Comparison of ENCODE assay signal across 16 cellular contexts in the genomic region with DNA sequence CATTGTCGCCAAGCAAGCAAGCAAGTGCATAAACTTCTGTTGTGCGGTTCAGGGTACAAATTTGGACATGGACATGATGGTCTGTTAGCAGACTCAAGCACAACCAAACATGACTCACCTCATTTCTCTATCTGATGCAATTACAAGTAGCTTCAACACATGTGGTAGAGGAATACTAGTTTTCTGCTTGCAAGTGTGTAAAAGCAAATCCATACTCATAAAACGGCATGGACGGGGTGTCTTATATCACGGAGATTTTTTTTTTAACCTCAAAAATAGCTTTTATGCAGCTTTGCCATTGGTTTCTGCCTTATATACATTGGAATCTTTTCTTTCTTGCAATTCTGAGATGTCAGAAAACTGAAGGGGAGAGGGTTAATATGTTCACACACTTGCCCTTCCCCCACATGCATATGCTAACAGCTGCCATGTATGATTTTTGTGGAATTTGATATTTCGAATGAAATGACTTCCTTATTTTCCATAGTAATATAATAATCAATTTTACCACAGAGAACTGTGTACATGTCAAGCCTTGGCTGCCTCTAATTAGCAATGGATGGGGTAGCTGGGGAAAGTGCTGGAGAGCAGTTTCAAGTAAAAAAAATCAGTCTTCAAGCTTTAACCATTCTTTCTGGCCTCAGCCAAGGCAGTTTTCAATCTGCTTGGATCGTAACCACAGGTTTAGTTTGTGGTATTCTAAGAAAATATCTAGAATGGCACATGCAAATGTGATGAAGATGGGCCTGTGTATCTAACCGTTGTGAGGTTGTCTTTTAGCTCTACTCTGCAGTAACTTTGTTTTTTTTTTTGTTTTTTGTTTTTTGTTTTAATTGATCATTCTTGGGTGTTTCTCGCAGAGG.
DNase-seq lines count a peak whose midpoint lies in the region; ATAC-seq and TF ChIP-seq lines count a peak whose summit lies in the region.
"Had no signal": no experiment of that assay in that cellular context is flagged by ENCODE, and none has a peak within 500 bp of the region (broad histone marks: within the 10 kb centered on the region; RNA-seq: fewer than 3 reads in every experiment).

No MANE protein-coding gene starts in this region.

- H3K9me3 ChIP-seq in HEK293 (ENCODE audit: control insufficient read depth, insufficient read depth, low read depth, low read length) = no peaks in the 10 kb centered on the region
- no peaks in the 10 kb centered on the region for H3K9me3 ChIP-seq in right atrium auricular region
- H3K9me3 ChIP-seq: BLaER1 had no signal

- H3K27me3 Mint-ChIP-seq in activated naive CD8-positive, alpha-beta T cell treated with anti-CD3 and anti-CD28 coated beads for 36 hours = no peaks in the 10 kb centered on the region

- H3K4me1 ChIP-seq in HEK293 (ENCODE audit: control insufficient read depth, insufficient read depth, low read length) = no peaks in the 10 kb centered on the region
- peaks cover 0 to 12% of the 10 kb centered on the region in 2 donors for H3K4me1 ChIP-seq in right atrium auricular region
- H3K4me1 ChIP-seq: BLaER1 had no signal

- peak overlapping the region; percentile 59 for H3K27ac Mint-ChIP-seq in activated naive CD8-positive, alpha-beta T cell treated with anti-CD3 and anti-CD28 coated beads for 36 hours
- H3K27ac Mint-ChIP-seq: activated CD4-positive, alpha-beta T cell treated with anti-CD3 and anti-CD28 coated beads, Interleukin-2, amount 10 ng/mL, durations not matched to agents 24 days and 14 days; stimulated activated memory B cell treated with anti-CD40 and anti-IgM and Interleukin-4, amounts not matched to agents 10 μg/mL and 1 μg/mL and 100 μg/mL, for 72 hours had no signal

- DNase-seq in ACHN (peak; percentile 71), right atrium auricular region (ENCODE audit: low spot score) (no peak), KG1 (lab: John Stamatoyannopoulos, UW) (no peak), SHP77 treated with DMSO at 0.1 percent for 48 hours (lab: John Stamatoyannopoulos, UW) (no peak), HEK293T (ENCODE audit: extremely low spot score) (no peak)
- DNase-seq in activated naive CD8-positive, alpha-beta T cell treated with anti-CD3 and anti-CD28 coated beads for 36 hours = no peak
- DNase-seq: activated CD4-positive, alpha-beta T cell treated with anti-CD3 and anti-CD28 coated beads, Interleukin-2, amount 10 ng/mL, durations not matched to agents 24 days and 14 days; activated naive CD4-positive, alpha-beta T cell treated with Interleukin-2 at 50 U/mL for 16 hours; NCI-H1092 treated with DMSO at 0.1 percent for 48 hours; stimulated activated CD4-positive, alpha-beta T cell treated with anti-CD3 and anti-CD28 coated beads, Interleukin-1b, Interleukin-23, amount 100 ng/mL, for 48 hours had no signal

- POLR2A ChIA-PET in HEK293 (lab: Yijun Ruan, JAX) = interaction anchor here (0.7 kb wide), 1 partner anchor 181 kb away, joined by 3 read pairs; no protein-coding TSS in a partner anchor
- POLR2A ChIA-PET in HEK293T (lab: Yijun Ruan, JAX) = interaction anchor here (0.6 to 1.3 kb wide), 4 partner anchors 29 to 153 kb away, joined by 3 to 5 read pairs (median 4); a partner anchor contains a TSS

- H3K36me3 Mint-ChIP-seq in activated naive CD8-positive, alpha-beta T cell treated with anti-CD3 and anti-CD28 coated beads for 36 hours = no peaks in the 10 kb centered on the region
- H3K36me3 Mint-ChIP-seq: stimulated activated memory B cell treated with anti-CD40 and anti-IgM and Interleukin-4, amounts not matched to agents 10 μg/mL and 1 μg/mL and 100 μg/mL, for 72 hours had no signal

- no peak for TF ChIP-seq CTCF in HEK293 (tag by site-specific recombination; IDR thresholded peaks at IDR 0.05)
- TF ChIP-seq CTCF in right atrium auricular region (IDR thresholded peaks at IDR 0.05) = no peak

- in situ Hi-C loops in ACHN (cut with HindIII; ENCODE audit: low pct_ligation_motif_present, low pct_unique_long_range_greater_than_20kb, low sequenced_read_pairs) = no loop called here

- no peaks in the 10 kb centered on the region for H3K36me3 ChIP-seq in HEK293 (ENCODE audit: control insufficient read depth in 2 of 2, insufficient read depth in 1 of 2, low read length in 2 of 2)
- no peaks in the 10 kb centered on the region for H3K36me3 ChIP-seq in right atrium auricular region
- H3K36me3 ChIP-seq: BLaER1 had no signal

- H3K27ac ChIP-seq in HEK293 (ENCODE audit: extremely low read depth, low read depth, low read length) = no peak overlapping the region
- peak overlapping the region; percentile 83 to 94 for H3K27ac ChIP-seq in right atrium auricular region
- H3K27ac ChIP-seq: BLaER1, coronary artery had no signal

- H3K4me3 Mint-ChIP-seq in activated naive CD8-positive, alpha-beta T cell treated with anti-CD3 and anti-CD28 coated beads for 36 hours = no peak overlapping the region
- H3K4me3 Mint-ChIP-seq: activated CD4-positive, alpha-beta T cell treated with anti-CD3 and anti-CD28 coated beads, Interleukin-2, amount 10 ng/mL, durations not matched to agents 24 days and 14 days; stimulated activated memory B cell treated with anti-CD40 and anti-IgM and Interleukin-4, amounts not matched to agents 10 μg/mL and 1 μg/mL and 100 μg/mL, for 72 hours had no signal

- no peak for TF ChIP-seq POLR2A in GM18505 (IDR thresholded peaks at IDR 0.05; ENCODE audit: borderline replicate concordance, extremely low read depth, insufficient read depth, insufficient read length)

- CTCF ChIA-PET in HEK293 (lab: Yijun Ruan, JAX) (interaction anchor here (0.5 to 1.2 kb wide), 4 partner anchors 12 to 169 kb away, joined by 3 to 8 read pairs (median 4); no protein-coding TSS in a partner anchor), HEK293T (lab: Yijun Ruan, JAX) (interaction anchor here (0.6 to 1.1 kb wide), 3 partner anchors 57 to 459 kb away, joined by 4 to 9 read pairs (median 5); no protein-coding TSS in a partner anchor)

- peaks cover 19% of the 10 kb centered on the region for H3K4me1 Mint-ChIP-seq in activated naive CD8-positive, alpha-beta T cell treated with anti-CD3 and anti-CD28 coated beads for 36 hours

- ATAC-seq in GM18505 (IDR thresholded peaks at IDR 0.05; ENCODE audit: unreplicated experiment) = no peak
- ATAC-seq: left lobe of liver; stimulated activated memory B cell treated with anti-CD40 and anti-IgM and Interleukin-4, amounts not matched to agents 10 μg/mL and 1 μg/mL and 100 μg/mL, for 72 hours had no signal

- H3K4me3 ChIP-seq in HEK293 (ENCODE audit: low read depth, low read length) (no peak overlapping the region), right atrium auricular region (peak overlapping the region; percentile 22 to 36)
- H3K4me3 ChIP-seq: BLaER1, coronary artery had no signal

- no peaks in the 10 kb centered on the region for H3K9me3 Mint-ChIP-seq in activated naive CD8-positive, alpha-beta T cell treated with anti-CD3 and anti-CD28 coated beads for 36 hours
- H3K9me3 Mint-ChIP-seq: activated CD4-positive, alpha-beta T cell treated with anti-CD3 and anti-CD28 coated beads, Interleukin-2, amount 10 ng/mL, durations not matched to agents 24 days and 14 days; stimulated activated memory B cell treated with anti-CD40 and anti-IgM and Interleukin-4, amounts not matched to agents 10 μg/mL and 1 μg/mL and 100 μg/mL, for 72 hours had no signal

- no peaks in the 10 kb centered on the region for H3K27me3 ChIP-seq in right atrium auricular region
- H3K27me3 ChIP-seq: BLaER1 had no signal

TF ChIP-seq in HEK293, 187 proteins besides CTCF, POLR2A, EP300 and RAD21 (continues in another document):
- TF ChIP-seq OSR2 (tag by site-specific recombination; IDR thresholded peaks at IDR 0.05) = peak; percentile 7; the same call in 1 of the 2 replicates
- no peak for TF ChIP-seq ZNF549 (tag by site-specific recombination; IDR thresholded peaks at IDR 0.05)
- peak; percentile 30; the same call in 1 of the 2 replicates for TF ChIP-seq ZNF600 (tag by site-specific recombination; IDR thresholded peaks at IDR 0.05)
- TF ChIP-seq, protein P1, sequence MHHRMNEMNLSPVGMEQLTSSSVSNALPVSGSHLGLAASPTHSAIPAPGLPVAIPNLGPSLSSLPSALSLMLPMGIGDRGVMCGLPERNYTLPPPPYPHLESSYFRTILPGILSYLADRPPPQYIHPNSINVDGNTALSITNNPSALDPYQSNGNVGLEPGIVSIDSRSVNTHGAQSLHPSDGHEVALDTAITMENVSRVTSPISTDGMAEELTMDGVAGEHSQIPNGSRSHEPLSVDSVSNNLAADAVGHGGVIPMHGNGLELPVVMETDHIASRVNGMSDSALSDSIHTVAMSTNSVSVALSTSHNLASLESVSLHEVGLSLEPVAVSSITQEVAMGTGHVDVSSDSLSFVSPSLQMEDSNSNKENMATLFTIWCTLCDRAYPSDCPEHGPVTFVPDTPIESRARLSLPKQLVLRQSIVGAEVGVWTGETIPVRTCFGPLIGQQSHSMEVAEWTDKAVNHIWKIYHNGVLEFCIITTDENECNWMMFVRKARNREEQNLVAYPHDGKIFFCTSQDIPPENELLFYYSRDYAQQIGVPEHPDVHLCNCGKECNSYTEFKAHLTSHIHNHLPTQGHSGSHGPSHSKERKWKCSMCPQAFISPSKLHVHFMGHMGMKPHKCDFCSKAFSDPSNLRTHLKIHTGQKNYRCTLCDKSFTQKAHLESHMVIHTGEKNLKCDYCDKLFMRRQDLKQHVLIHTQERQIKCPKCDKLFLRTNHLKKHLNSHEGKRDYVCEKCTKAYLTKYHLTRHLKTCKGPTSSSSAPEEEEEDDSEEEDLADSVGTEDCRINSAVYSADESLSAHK (tag by site-specific recombination; IDR thresholded peaks at IDR 0.05) = peak; percentile 93

TF ChIP-seq in HEK293T, 16 proteins besides CTCF, POLR2A, EP300 and RAD21:
- TF ChIP-seq, protein P2, sequence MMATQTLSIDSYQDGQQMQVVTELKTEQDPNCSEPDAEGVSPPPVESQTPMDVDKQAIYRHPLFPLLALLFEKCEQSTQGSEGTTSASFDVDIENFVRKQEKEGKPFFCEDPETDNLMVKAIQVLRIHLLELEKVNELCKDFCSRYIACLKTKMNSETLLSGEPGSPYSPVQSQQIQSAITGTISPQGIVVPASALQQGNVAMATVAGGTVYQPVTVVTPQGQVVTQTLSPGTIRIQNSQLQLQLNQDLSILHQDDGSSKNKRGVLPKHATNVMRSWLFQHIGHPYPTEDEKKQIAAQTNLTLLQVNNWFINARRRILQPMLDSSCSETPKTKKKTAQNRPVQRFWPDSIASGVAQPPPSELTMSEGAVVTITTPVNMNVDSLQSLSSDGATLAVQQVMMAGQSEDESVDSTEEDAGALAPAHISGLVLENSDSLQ (IDR thresholded peaks at IDR 0.05) = no peak
